In genomic region chr17:35087731-35088646, GRCh38 we compare ENCODE assay signal across 1 cellular context.
TF ChIP-seq lines count a peak whose summit lies in the region.

No MANE protein-coding gene starts in this region.

TF ChIP-seq in HEK293, 187 proteins besides CTCF, POLR2A, EP300 and RAD21 (continued from another document):
- TF ChIP-seq, protein P1, sequence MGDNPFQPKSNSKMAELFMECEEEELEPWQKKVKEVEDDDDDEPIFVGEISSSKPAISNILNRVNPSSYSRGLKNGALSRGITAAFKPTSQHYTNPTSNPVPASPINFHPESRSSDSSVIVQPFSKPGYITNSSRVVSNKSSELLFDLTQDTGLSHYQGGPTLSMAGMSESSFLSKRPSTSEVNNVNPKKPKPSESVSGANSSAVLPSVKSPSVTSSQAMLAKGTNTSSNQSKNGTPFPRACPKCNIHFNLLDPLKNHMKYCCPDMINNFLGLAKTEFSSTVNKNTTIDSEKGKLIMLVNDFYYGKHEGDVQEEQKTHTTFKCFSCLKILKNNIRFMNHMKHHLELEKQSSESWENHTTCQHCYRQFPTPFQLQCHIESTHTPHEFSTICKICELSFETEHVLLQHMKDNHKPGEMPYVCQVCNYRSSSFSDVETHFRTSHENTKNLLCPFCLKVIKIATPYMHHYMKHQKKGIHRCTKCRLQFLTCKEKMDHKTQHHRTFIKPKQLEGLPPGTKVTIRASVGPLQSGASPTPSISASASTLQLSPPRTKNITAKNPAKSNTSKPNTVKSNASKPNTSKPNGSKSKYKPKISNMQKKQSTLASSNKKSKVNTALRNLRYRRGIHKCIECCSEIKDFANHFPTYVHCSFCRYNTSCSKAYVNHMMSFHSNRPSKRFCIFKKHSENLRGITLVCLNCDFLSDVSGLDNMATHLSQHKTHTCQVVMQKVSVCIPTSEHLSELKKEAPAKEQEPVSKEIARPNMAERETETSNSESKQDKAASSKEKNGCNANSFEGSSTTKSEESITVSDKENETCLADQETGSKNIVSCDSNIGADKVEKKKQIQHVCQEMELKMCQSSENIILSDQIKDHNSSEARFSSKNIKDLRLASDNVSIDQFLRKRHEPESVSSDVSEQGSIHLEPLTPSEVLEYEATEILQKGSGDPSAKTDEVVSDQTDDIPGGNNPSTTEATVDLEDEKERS (tag by site-specific recombination; IDR thresholded peaks at IDR 0.05), result no peak
- no peak for TF ChIP-seq ZNF792 (tag by site-specific recombination; IDR thresholded peaks at IDR 0.05)
- TF ChIP-seq ZNF600 (tag by site-specific recombination; IDR thresholded peaks at IDR 0.05), result peak; percentile 77
- 0 out of 2 replicates have a peak, but pooled peaks have one; percentile 39 for TF ChIP-seq ZNF629 (tag by site-specific recombination; IDR thresholded peaks at IDR 0.05)
- TF ChIP-seq ZEB2 (tag by site-specific recombination; IDR thresholded peaks at IDR 0.05), result 0 out of 2 replicates have a peak, but pooled peaks have one; percentile 19
- TF ChIP-seq HOXD13 (CRISPR knock-in tag; IDR thresholded peaks at IDR 0.05; ENCODE audit: borderline replicate concordance), result no peak
- no peak for TF ChIP-seq SCRT2 (tag by site-specific recombination; IDR thresholded peaks at IDR 0.05)
- TF ChIP-seq ZNF670 (tag by site-specific recombination; IDR thresholded peaks at IDR 0.05; ENCODE audit: low read depth), result no peak
